37 cellular contexts compared by ENCODE assay signal in genomic region chr4:80916770-80917169, GRCh38.
"Had no signal": no experiment of that assay in that cellular context is flagged by ENCODE, and none has a peak within 500 bp of the region (broad histone marks: within the 10 kb centered on the region; RNA-seq: fewer than 3 reads in every experiment).

No MANE protein-coding gene starts in this region.

- H3K4me3 ChIP-seq: adrenal gland, ascending aorta, cardiac muscle cell had no signal

- H3K27ac ChIP-seq: adrenal gland, ascending aorta, cardiac muscle cell, VCaP had no signal

- H3K4me1 Mint-ChIP-seq: activated T-helper 17 cell treated with anti-CD3 and anti-CD28 coated beads, Interleukin-2, amount 50 U/mL, for 72 hours; brain; central memory CD8-positive, alpha-beta T cell had no signal

- H3K4me3 Mint-ChIP-seq: activated B cell treated with CpG ODN at 0.5 μM for 24 hours; activated CD4-positive, alpha-beta memory T cell treated with anti-CD3 and anti-CD28 coated beads for 36 hours; activated CD4-positive, alpha-beta T cell treated with anti-CD3 and anti-CD28 coated beads, Interleukin-2, amount 10 ng/mL, durations not matched to agents 24 days and 14 days; activated CD8-positive, alpha-beta T cell treated with anti-CD3 and anti-CD28 coated beads for 36 hours; activated naive CD4-positive, alpha-beta T cell treated with anti-CD3 and anti-CD28 coated beads for 36 hours; activated naive CD8-positive, alpha-beta T cell treated with anti-CD3 and anti-CD28 coated beads for 36 hours; activated T-cell treated with anti-CD3 and anti-CD28 coated beads, Interleukin-2, amount 50 U/mL, for 4 hours; activated T-cell treated with anti-CD3 and anti-CD28 coated beads, Interleukin-2, amount 50 U/mL, for 72 hours; activated T-helper 1 cell treated with anti-CD3 and anti-CD28 coated beads, Interleukin-12 subunit alpha, Interleukin-12 subunit beta, Interleukin-2, Interleukin-4 antibody, amounts not matched to agents 30 ng/mL and 10 ng/mL and 1 ng/mL, durations not matched to agents 14 hours and 24 hours and 36 hours; activated T-helper 17 cell treated with anti-CD3 and anti-CD28 coated beads, Interleukin-2, amount 50 U/mL, for 72 hours; brain; central memory CD8-positive, alpha-beta T cell; T-helper 1 cell treated with Interleukin-12 subunit alpha and Interleukin-12 subunit beta and Interleukin-4 antibody, amounts not matched to agents 30 μg/mL and 1 μg/mL, for 36 hours; T-helper 2 cell treated with Interferon-gamma antibody and Interleukin-4, amounts not matched to agents 5 μg/mL and 100 μg/mL, for 36 hours had no signal

- H3K36me3 Mint-ChIP-seq: activated CD4-positive, alpha-beta memory T cell treated with anti-CD3 and anti-CD28 coated beads for 36 hours; activated naive CD4-positive, alpha-beta T cell treated with anti-CD3 and anti-CD28 coated beads, Interleukin-2, amount 50 U/mL, for 72 hours; activated naive CD8-positive, alpha-beta T cell treated with anti-CD3 and anti-CD28 coated beads for 36 hours; brain had no signal

- H3K27me3 ChIP-seq: ascending aorta had no signal

- H3K4me1 ChIP-seq: adrenal gland, ascending aorta had no signal

- H3K36me3 ChIP-seq: adrenal gland, ascending aorta, cardiac muscle cell had no signal

- H3K27ac Mint-ChIP-seq: activated B cell treated with CpG ODN at 0.5 μM for 24 hours; activated CD4-positive, alpha-beta memory T cell treated with anti-CD3 and anti-CD28 coated beads for 36 hours; activated CD4-positive, alpha-beta T cell treated with anti-CD3 and anti-CD28 coated beads, Interleukin-2, amount 10 ng/mL, durations not matched to agents 24 days and 14 days; activated CD8-positive, alpha-beta T cell treated with anti-CD3 and anti-CD28 coated beads for 36 hours; activated naive CD4-positive, alpha-beta T cell treated with anti-CD3 and anti-CD28 coated beads for 36 hours; activated naive CD4-positive, alpha-beta T cell treated with anti-CD3 and anti-CD28 coated beads, Interleukin-2, amount 50 U/mL, for 72 hours; activated naive CD8-positive, alpha-beta T cell treated with anti-CD3 and anti-CD28 coated beads for 36 hours; activated T-cell treated with anti-CD3 and anti-CD28 coated beads, Interleukin-2, amount 50 U/mL, for 72 hours; activated T-helper 1 cell treated with anti-CD3 and anti-CD28 coated beads, Interleukin-12 subunit alpha, Interleukin-12 subunit beta, Interleukin-2, Interleukin-4 antibody, amounts not matched to agents 30 ng/mL and 10 ng/mL and 1 ng/mL, durations not matched to agents 14 hours and 24 hours and 36 hours; activated T-helper 17 cell treated with anti-CD3 and anti-CD28 coated beads, Interleukin-2, amount 50 U/mL, for 72 hours; brain; T-helper 1 cell treated with Interleukin-12 subunit alpha and Interleukin-12 subunit beta and Interleukin-4 antibody, amounts not matched to agents 30 μg/mL and 1 μg/mL, for 36 hours; T-helper 2 cell treated with Interferon-gamma antibody and Interleukin-4, amounts not matched to agents 5 μg/mL and 100 μg/mL, for 36 hours had no signal

- DNase-seq: activated B cell treated with CpG ODN at 0.5 μM for 24 hours; activated CD4-positive, alpha-beta memory T cell treated with anti-CD3 and anti-CD28 coated beads for 36 hours; activated CD4-positive, alpha-beta T cell treated with anti-CD3 and anti-CD28 coated beads for 4 hours; activated CD4-positive, alpha-beta T cell treated with anti-CD3 and anti-CD28 coated beads, Interleukin-2, amount 10 ng/mL, durations not matched to agents 24 days and 14 days; activated CD4-positive, alpha-beta T cell treated with anti-CD3 and anti-CD28 coated beads, Interleukin-2, amount 50 U/mL, for 1 hour; activated CD4-positive, alpha-beta T cell treated with anti-CD3 and anti-CD28 coated beads, Interleukin-2, amount 50 U/mL, for 4 hours; activated CD4-positive, CD25-positive, alpha-beta regulatory T cell treated with anti-CD3 and anti-CD28 coated beads, Interleukin-2, amount 50 U/mL, for 72 hours; activated CD8-positive, alpha-beta memory T cell treated with anti-CD3 and anti-CD28 coated beads, Interleukin-2, amount 50 U/mL, for 4 hours; activated CD8-positive, alpha-beta T cell treated with anti-CD3 and anti-CD28 coated beads for 36 hours; activated effector memory CD4-positive, alpha-beta T cell treated with anti-CD3 and anti-CD28 coated beads, Interleukin-2, amount 50 U/mL, for 16 hours; activated gamma-delta T cell treated with Interleukin-2 at 50 U/mL for 16 hours; activated naive CD4-positive, alpha-beta T cell; activated naive CD4-positive, alpha-beta T cell treated with anti-CD3 and anti-CD28 coated beads for 36 hours; activated naive CD4-positive, alpha-beta T cell treated with anti-CD3 and anti-CD28 coated beads, Interleukin-2, amount 50 U/mL, for 16 hours; activated naive CD8-positive, alpha-beta T cell treated with anti-CD3 and anti-CD28 coated beads for 36 hours; activated T-cell treated with anti-CD3 and anti-CD28 coated beads for 4 hours; activated T-cell treated with anti-CD3 and anti-CD28 coated beads, Interleukin-2, amount 50 U/mL, for 1 hour; activated T-cell treated with anti-CD3 and anti-CD28 coated beads, Interleukin-2, amount 50 U/mL, for 4 hours; activated T-cell treated with anti-CD3 and anti-CD28 coated beads, Interleukin-2, amount 50 U/mL, for 72 hours; adrenal gland; amygdala; anterior cingulate cortex; caudate nucleus; cerebellar nuclear complex; T-helper 1 cell; T-helper 2 cell; T-helper 9 cell had no signal

- H3K9me3 Mint-ChIP-seq: activated B cell treated with CpG ODN at 0.5 μM for 24 hours; activated CD4-positive, alpha-beta memory T cell treated with anti-CD3 and anti-CD28 coated beads for 36 hours; activated CD4-positive, alpha-beta T cell treated with anti-CD3 and anti-CD28 coated beads, Interleukin-2, amount 10 ng/mL, durations not matched to agents 24 days and 14 days; activated CD8-positive, alpha-beta T cell treated with anti-CD3 and anti-CD28 coated beads for 36 hours; activated naive CD4-positive, alpha-beta T cell treated with anti-CD3 and anti-CD28 coated beads for 36 hours; activated naive CD4-positive, alpha-beta T cell treated with anti-CD3 and anti-CD28 coated beads, Interleukin-2, amount 50 U/mL, for 72 hours; activated naive CD8-positive, alpha-beta T cell treated with anti-CD3 and anti-CD28 coated beads for 36 hours; activated T-cell treated with anti-CD3 and anti-CD28 coated beads, Interleukin-2, amount 50 U/mL, for 4 hours; activated T-cell treated with anti-CD3 and anti-CD28 coated beads, Interleukin-2, amount 50 U/mL, for 72 hours; activated T-helper 1 cell treated with anti-CD3 and anti-CD28 coated beads, Interleukin-12 subunit alpha, Interleukin-12 subunit beta, Interleukin-2, Interleukin-4 antibody, amounts not matched to agents 30 ng/mL and 10 ng/mL and 1 ng/mL, durations not matched to agents 14 hours and 24 hours and 36 hours; activated T-helper 17 cell treated with anti-CD3 and anti-CD28 coated beads, Interleukin-2, amount 50 U/mL, for 72 hours; brain; central memory CD8-positive, alpha-beta T cell; T-helper 1 cell treated with Interleukin-12 subunit alpha and Interleukin-12 subunit beta and Interleukin-4 antibody, amounts not matched to agents 30 μg/mL and 1 μg/mL, for 36 hours; T-helper 2 cell treated with Interferon-gamma antibody and Interleukin-4, amounts not matched to agents 5 μg/mL and 100 μg/mL, for 36 hours had no signal

- H3K27me3 Mint-ChIP-seq: activated B cell treated with CpG ODN at 0.5 μM for 24 hours; activated CD4-positive, alpha-beta memory T cell treated with anti-CD3 and anti-CD28 coated beads for 36 hours; activated CD4-positive, alpha-beta T cell treated with anti-CD3 and anti-CD28 coated beads, Interleukin-2, amount 10 ng/mL, durations not matched to agents 24 days and 14 days; activated CD8-positive, alpha-beta T cell treated with anti-CD3 and anti-CD28 coated beads for 36 hours; activated naive CD8-positive, alpha-beta T cell treated with anti-CD3 and anti-CD28 coated beads for 36 hours; brain had no signal

- ATAC-seq: activated CD8-positive, alpha-beta T cell treated with anti-CD3 and anti-CD28 coated beads for 36 hours; activated naive CD4-positive, alpha-beta T cell treated with anti-CD3 and anti-CD28 coated beads, Interleukin-2, amount 50 U/mL, for 72 hours; activated T-cell treated with anti-CD3 and anti-CD28 coated beads, Interleukin-2, amount 50 U/mL, for 4 hours; activated T-cell treated with anti-CD3 and anti-CD28 coated beads, Interleukin-2, amount 50 U/mL, for 72 hours; activated T-helper 17 cell treated with anti-CD3 and anti-CD28 coated beads, Interleukin-2, amount 50 U/mL, for 72 hours had no signal
